In the genomic region with DNA sequence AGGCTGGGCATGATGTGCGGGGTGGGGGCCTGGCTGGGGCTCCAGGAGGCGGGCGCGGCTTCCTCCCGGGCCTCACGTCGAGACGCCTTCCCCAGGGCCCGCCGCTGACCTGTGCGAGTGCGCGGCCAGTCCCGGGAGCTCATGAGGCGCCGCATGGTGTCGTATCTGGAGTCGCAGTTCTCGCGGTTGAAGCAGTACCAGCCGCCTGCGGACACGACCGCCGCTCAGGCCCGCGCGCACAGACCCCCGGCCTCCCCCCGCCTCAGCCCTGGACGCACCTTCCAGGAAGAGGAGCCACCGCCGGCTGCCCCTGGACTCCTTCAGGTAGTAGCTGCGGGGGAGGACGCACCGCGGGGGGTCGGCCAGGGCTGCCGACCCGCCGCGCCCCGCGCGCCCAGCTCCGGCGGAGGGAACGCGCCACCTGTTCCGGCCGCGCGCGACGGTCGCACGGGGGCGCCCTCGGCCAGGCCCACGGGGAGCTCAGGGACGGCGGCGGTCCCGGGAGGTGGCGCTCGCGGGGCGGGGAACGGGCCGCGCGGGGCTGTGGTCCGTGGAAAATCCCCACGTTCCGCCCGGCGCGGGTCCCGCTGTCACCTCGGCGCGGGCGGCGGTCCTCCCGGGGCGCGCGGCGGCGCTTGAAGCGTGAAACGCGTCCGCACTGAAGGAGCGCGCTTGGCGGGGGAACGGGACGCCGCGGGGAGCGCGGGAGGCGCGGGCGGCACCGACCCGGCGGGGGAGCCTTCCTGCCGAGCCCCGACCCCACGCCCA, we compare ENCODE assay signal across 1 cellular context.
TF ChIP-seq lines count a peak whose summit lies in the region.

No MANE protein-coding gene starts in this region.

TF ChIP-seq in HEK293, 187 proteins besides CTCF, POLR2A, EP300 and RAD21 (continued from another document):
- TF ChIP-seq, protein P1, sequence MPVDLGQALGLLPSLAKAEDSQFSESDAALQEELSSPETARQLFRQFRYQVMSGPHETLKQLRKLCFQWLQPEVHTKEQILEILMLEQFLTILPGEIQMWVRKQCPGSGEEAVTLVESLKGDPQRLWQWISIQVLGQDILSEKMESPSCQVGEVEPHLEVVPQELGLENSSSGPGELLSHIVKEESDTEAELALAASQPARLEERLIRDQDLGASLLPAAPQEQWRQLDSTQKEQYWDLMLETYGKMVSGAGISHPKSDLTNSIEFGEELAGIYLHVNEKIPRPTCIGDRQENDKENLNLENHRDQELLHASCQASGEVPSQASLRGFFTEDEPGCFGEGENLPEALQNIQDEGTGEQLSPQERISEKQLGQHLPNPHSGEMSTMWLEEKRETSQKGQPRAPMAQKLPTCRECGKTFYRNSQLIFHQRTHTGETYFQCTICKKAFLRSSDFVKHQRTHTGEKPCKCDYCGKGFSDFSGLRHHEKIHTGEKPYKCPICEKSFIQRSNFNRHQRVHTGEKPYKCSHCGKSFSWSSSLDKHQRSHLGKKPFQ (tag by site-specific recombination; IDR thresholded peaks at IDR 0.05) = no peak
- no peak for TF ChIP-seq ZIC2 (tag by site-specific recombination; IDR thresholded peaks at IDR 0.05)
- TF ChIP-seq, protein P2, sequence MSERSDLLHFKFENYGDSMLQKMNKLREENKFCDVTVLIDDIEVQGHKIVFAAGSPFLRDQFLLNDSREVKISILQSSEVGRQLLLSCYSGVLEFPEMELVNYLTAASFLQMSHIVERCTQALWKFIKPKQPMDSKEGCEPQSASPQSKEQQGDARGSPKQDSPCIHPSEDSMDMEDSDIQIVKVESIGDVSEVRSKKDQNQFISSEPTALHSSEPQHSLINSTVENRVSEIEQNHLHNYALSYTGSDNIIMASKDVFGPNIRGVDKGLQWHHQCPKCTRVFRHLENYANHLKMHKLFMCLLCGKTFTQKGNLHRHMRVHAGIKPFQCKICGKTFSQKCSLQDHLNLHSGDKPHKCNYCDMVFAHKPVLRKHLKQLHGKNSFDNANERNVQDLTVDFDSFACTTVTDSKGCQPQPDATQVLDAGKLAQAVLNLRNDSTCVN (tag by site-specific recombination; optimal IDR thresholded peaks at IDR 0.05) = peak; percentile 3
- no peak for TF ChIP-seq ZNF239 (tag by site-specific recombination; IDR thresholded peaks at IDR 0.05)
- peak; percentile 24; the same call in 1 of the 2 replicates for TF ChIP-seq ZNF596 (tag by site-specific recombination; IDR thresholded peaks at IDR 0.05)
- no peak for TF ChIP-seq BCL11B (tag by site-specific recombination; IDR thresholded peaks at IDR 0.05; ENCODE audit: low read depth)
- TF ChIP-seq ZNF335 (tag by site-specific recombination; conservative IDR thresholded peaks at IDR 0.05) = peak; percentile 12; the same call in 1 of the 2 replicates
- peak; percentile 70 for TF ChIP-seq GLIS1 (tag by site-specific recombination; IDR thresholded peaks at IDR 0.05)
- peak; percentile 12; the same call in 1 of the 2 replicates for TF ChIP-seq ZBTB8A (tag by site-specific recombination; IDR thresholded peaks at IDR 0.05)
- TF ChIP-seq ZNF830 (tag by site-specific recombination; IDR thresholded peaks at IDR 0.05; ENCODE audit: low read depth) = no peak
- TF ChIP-seq, protein P3, sequence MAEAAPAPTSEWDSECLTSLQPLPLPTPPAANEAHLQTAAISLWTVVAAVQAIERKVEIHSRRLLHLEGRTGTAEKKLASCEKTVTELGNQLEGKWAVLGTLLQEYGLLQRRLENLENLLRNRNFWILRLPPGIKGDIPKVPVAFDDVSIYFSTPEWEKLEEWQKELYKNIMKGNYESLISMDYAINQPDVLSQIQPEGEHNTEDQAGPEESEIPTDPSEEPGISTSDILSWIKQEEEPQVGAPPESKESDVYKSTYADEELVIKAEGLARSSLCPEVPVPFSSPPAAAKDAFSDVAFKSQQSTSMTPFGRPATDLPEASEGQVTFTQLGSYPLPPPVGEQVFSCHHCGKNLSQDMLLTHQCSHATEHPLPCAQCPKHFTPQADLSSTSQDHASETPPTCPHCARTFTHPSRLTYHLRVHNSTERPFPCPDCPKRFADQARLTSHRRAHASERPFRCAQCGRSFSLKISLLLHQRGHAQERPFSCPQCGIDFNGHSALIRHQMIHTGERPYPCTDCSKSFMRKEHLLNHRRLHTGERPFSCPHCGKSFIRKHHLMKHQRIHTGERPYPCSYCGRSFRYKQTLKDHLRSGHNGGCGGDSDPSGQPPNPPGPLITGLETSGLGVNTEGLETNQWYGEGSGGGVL (tag by site-specific recombination; IDR thresholded peaks at IDR 0.05) = no peak
- 0 out of 2 replicates have a peak, but pooled peaks have one; percentile 42 for TF ChIP-seq ZNF561 (tag by site-specific recombination; IDR thresholded peaks at IDR 0.05; ENCODE audit: borderline replicate concordance)
- peak; percentile 62; the same call in 1 of the 2 replicates for TF ChIP-seq ZNF660 (tag by site-specific recombination; IDR thresholded peaks at IDR 0.05)
- no peak for TF ChIP-seq MZF1 (tag by site-specific recombination; IDR thresholded peaks at IDR 0.05; ENCODE audit: borderline replicate concordance)
- TF ChIP-seq ZNF792 (tag by site-specific recombination; IDR thresholded peaks at IDR 0.05) = no peak
- 0 out of 2 replicates have a peak, but pooled peaks have one; percentile 18 for TF ChIP-seq GLIS2 (tag by site-specific recombination; IDR thresholded peaks at IDR 0.05)
- 0 out of 2 replicates have a peak, but pooled peaks have one; percentile 21 for TF ChIP-seq OSR2 (tag by site-specific recombination; IDR thresholded peaks at IDR 0.05)
- TF ChIP-seq, protein P4, sequence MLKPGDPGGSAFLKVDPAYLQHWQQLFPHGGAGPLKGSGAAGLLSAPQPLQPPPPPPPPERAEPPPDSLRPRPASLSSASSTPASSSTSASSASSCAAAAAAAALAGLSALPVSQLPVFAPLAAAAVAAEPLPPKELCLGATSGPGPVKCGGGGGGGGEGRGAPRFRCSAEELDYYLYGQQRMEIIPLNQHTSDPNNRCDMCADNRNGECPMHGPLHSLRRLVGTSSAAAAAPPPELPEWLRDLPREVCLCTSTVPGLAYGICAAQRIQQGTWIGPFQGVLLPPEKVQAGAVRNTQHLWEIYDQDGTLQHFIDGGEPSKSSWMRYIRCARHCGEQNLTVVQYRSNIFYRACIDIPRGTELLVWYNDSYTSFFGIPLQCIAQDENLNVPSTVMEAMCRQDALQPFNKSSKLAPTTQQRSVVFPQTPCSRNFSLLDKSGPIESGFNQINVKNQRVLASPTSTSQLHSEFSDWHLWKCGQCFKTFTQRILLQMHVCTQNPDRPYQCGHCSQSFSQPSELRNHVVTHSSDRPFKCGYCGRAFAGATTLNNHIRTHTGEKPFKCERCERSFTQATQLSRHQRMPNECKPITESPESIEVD (tag by site-specific recombination; IDR thresholded peaks at IDR 0.05) = no peak
- 0 out of 2 replicates have a peak, but pooled peaks have one; percentile 22 for TF ChIP-seq ZNF423 (tag by site-specific recombination; IDR thresholded peaks at IDR 0.05)
- TF ChIP-seq, protein P5, sequence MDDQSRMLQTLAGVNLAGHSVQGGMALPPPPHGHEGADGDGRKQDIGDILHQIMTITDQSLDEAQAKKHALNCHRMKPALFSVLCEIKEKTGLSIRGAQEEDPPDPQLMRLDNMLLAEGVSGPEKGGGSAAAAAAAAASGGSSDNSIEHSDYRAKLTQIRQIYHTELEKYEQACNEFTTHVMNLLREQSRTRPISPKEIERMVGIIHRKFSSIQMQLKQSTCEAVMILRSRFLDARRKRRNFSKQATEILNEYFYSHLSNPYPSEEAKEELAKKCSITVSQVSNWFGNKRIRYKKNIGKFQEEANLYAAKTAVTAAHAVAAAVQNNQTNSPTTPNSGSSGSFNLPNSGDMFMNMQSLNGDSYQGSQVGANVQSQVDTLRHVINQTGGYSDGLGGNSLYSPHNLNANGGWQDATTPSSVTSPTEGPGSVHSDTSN (CRISPR knock-in tag; IDR thresholded peaks at IDR 0.05) = peak; percentile 76; the same call in 1 of the 2 replicates
- no peak for TF ChIP-seq ZFHX2 (tag by site-specific recombination; conservative IDR thresholded peaks at IDR 0.05)
- TF ChIP-seq ZNF777 (tag by site-specific recombination; IDR thresholded peaks at IDR 0.05; ENCODE audit: borderline replicate concordance) = peak; percentile 64; the same call in 1 of the 2 replicates
